ENCODE assay signal across 17 cellular contexts in genomic region chr6:110628330-110628729, GRCh38.
DNase-seq lines count a peak whose midpoint lies in the region; TF ChIP-seq lines count a peak whose summit lies in the region.
"Had no signal": no experiment of that assay in that cellular context is flagged by ENCODE, and none has a peak within 500 bp of the region (broad histone marks: within the 10 kb centered on the region; RNA-seq: fewer than 3 reads in every experiment).

No MANE protein-coding gene starts in this region.

- peaks cover 17% of the 10 kb centered on the region for H3K4me1 ChIP-seq in mammary epithelial cell (ENCODE audit: insufficient read depth, low read length)

- DNase-seq in Daoy (ENCODE audit: low read depth) (peak; percentile 57), M059J (ENCODE audit: low read depth) (peak; percentile 85), mammary epithelial cell (peak; percentile 69), kidney tubule cell (ENCODE audit: low spot score) (peak; percentile 54), cerebellum (ENCODE audit: low spot score) (no peak), NCI-H774 (lab: John Stamatoyannopoulos, UW) (no peak), RPMI8226 (no peak), NCI-H1436 treated with DMSO at 0.1 percent for 48 hours (lab: John Stamatoyannopoulos, UW) (no peak)
- DNase-seq: aorta; C1 segment of cervical spinal cord; effector CD8-positive, alpha-beta T cell; glutamatergic neuron; small intestine; stimulated activated naive CD4-positive, alpha-beta T cell had no signal

- CTCF ChIA-PET in mammary epithelial cell (lab: Charles Lee; ENCODE audit: low non-redundant PET): no interaction called here

- H3K4me2 ChIP-seq in mammary epithelial cell (ENCODE audit: insufficient read depth, low read depth, low read length): no peak overlapping the region

- H3K79me2 ChIP-seq in mammary epithelial cell (ENCODE audit: insufficient read depth, low read length): no peaks in the 10 kb centered on the region

- dilution Hi-C loops in mammary epithelial cell (cut with HindIII; ENCODE audit: low sequenced_read_pairs): no loop called here

- intact Hi-C loops in mammary epithelial cell (cut with micrococcal nuclease): no loop called here

- no peak overlapping the region for H3K4me3 ChIP-seq in mammary epithelial cell (replicated peaks in 1 of 3; ENCODE audit: insufficient read depth in 1 of 3, low read depth in 2 of 3, low read length in 3 of 3)
- H3K4me3 ChIP-seq: HAP-1, K562, SK-N-MC had no signal

- TF ChIP-seq CTCF in mammary epithelial cell (conservative IDR thresholded peaks at IDR 0.05 in 1 of 2, IDR thresholded peaks at IDR 0.05 in 1 of 2; ENCODE audit: extremely low read depth in 1 of 2, insufficient read depth in 1 of 2, low read depth in 1 of 2, low read length in 2 of 2): no peak

- H3K36me3 ChIP-seq in mammary epithelial cell (ENCODE audit: insufficient read depth, low read length): no peaks in the 10 kb centered on the region
- H3K36me3 ChIP-seq: HAP-1 had no signal

- BruUV-seq in mammary epithelial cell (replicated peaks; lab: Mats Ljungman, UMichigan): no TSS peak

- H3K9ac ChIP-seq in mammary epithelial cell (ENCODE audit: insufficient read depth, low read length): no peak overlapping the region

- H3K27me3 ChIP-seq in mammary epithelial cell (ENCODE audit: insufficient read depth, low read length): no peaks in the 10 kb centered on the region

- no peaks in the 10 kb centered on the region for H3K9me3 ChIP-seq in mammary epithelial cell (replicated peaks; ENCODE audit: insufficient read depth, low read length)
- H3K9me3 ChIP-seq: HAP-1 had no signal

- H4K20me1 ChIP-seq in mammary epithelial cell (ENCODE audit: insufficient read depth, low read length): no peaks in the 10 kb centered on the region

- 38% methylated on average over 5 of the region's 5 CpGs for WGBS in mammary epithelial cell (ENCODE audit: low coverage, missing lambda C conversion rate)

- in situ Hi-C loops in mammary epithelial cell (cut with MboI; ENCODE audit: low sequenced_read_pairs in 2 of 2): no loop called here

- no peak overlapping the region for H2AFZ ChIP-seq in mammary epithelial cell (ENCODE audit: low read depth, low read length)

- no peak overlapping the region for H3K27ac ChIP-seq in mammary epithelial cell (ENCODE audit: insufficient read depth, low read depth, low read length)
- H3K27ac ChIP-seq: SK-N-MC had no signal

Comparison
In these comparisons a context has a peak if more than half of its experiments do, and no peak if none do; other contexts are left out.
1. DNase-seq: peak in Daoy (single experiment), M059J (single experiment), mammary epithelial cell (single experiment) and kidney tubule cell (single experiment); none in cerebellum (single experiment), NCI-H774 (single experiment), RPMI8226 (single experiment) and NCI-H1436 treated with DMSO at 0.1 percent for 48 hours (single experiment).